ENCODE assay signal across 8 cellular contexts in genomic region chrX:132957211-132958085, GRCh38.
DNase-seq lines count a peak whose midpoint lies in the region; ATAC-seq lines count a peak whose summit lies in the region.

No MANE protein-coding gene starts in this region.

- H3K27me3 Mint-ChIP-seq in activated naive CD4-positive, alpha-beta T cell treated with anti-CD3 and anti-CD28 coated beads, Interleukin-2, amount 50 U/mL, for 24 hours = peaks cover 18% of the 10 kb centered on the region
- peaks cover 37 to 42% of the 10 kb centered on the region in 2 donors for H3K27me3 Mint-ChIP-seq in stimulated activated naive B cell treated with anti-CD40 and anti-IgM and Interleukin-4, amounts not matched to agents 10 μg/mL and 1 μg/mL and 100 μg/mL, for 72 hours

- no peak overlapping the region for H3K27ac ChIP-seq in iPS-18a (ENCODE audit: low read length)

- H3K27ac Mint-ChIP-seq in activated naive CD4-positive, alpha-beta T cell treated with anti-CD3 and anti-CD28 coated beads, Interleukin-2, amount 50 U/mL, for 24 hours = no peak overlapping the region
- H3K27ac Mint-ChIP-seq in stimulated activated naive B cell treated with anti-CD40 and anti-IgM and Interleukin-4, amounts not matched to agents 10 μg/mL and 1 μg/mL and 100 μg/mL, for 72 hours = no peak overlapping the region

- peaks cover 7% of the 10 kb centered on the region for H3K4me1 Mint-ChIP-seq in activated naive CD4-positive, alpha-beta T cell treated with anti-CD3 and anti-CD28 coated beads, Interleukin-2, amount 50 U/mL, for 24 hours
- peaks cover 5 to 17% of the 10 kb centered on the region in 2 donors for H3K4me1 Mint-ChIP-seq in stimulated activated naive B cell treated with anti-CD40 and anti-IgM and Interleukin-4, amounts not matched to agents 10 μg/mL and 1 μg/mL and 100 μg/mL, for 72 hours

- peaks cover 12% of the 10 kb centered on the region for H3K4me1 ChIP-seq in iPS-18a (ENCODE audit: control insufficient read depth, low read depth, low read length)

- peaks cover 5% of the 10 kb centered on the region for H3K9me3 ChIP-seq in iPS-18a (ENCODE audit: control insufficient read depth, low read depth, low read length)

- peak overlapping the region; percentile 59 for H3K4me3 ChIP-seq in iPS-18a (ENCODE audit: low read length)

- peaks cover 61% of the 10 kb centered on the region for H3K27me3 ChIP-seq in iPS-18a (ENCODE audit: control insufficient read depth, insufficient read depth, low read length)

- peak; percentile 55 for DNase-seq in NCI-H82 (lab: John Stamatoyannopoulos, UW)
- no peak for DNase-seq in NCI-H82 treated with DMSO at 0.1 percent for 48 hours (lab: John Stamatoyannopoulos, UW; ENCODE audit: unreplicated experiment)
- DNase-seq in stimulated activated naive B cell treated with anti-CD40 and anti-IgM and Interleukin-4, amounts not matched to agents 10 μg/mL and 1 μg/mL and 100 μg/mL, for 72 hours = no peak
- no peak for DNase-seq in NOMO-1 treated with dmso at 0.1 percent for 144 hours (lab: John Stamatoyannopoulos, UW; ENCODE audit: unreplicated experiment)
- no peak for DNase-seq in superior temporal gyrus (ENCODE audit: extremely low spot score)

- H3K36me3 Mint-ChIP-seq in activated naive CD4-positive, alpha-beta T cell treated with anti-CD3 and anti-CD28 coated beads, Interleukin-2, amount 50 U/mL, for 24 hours = no peaks in the 10 kb centered on the region
- H3K36me3 Mint-ChIP-seq in stimulated activated naive B cell treated with anti-CD40 and anti-IgM and Interleukin-4, amounts not matched to agents 10 μg/mL and 1 μg/mL and 100 μg/mL, for 72 hours = no peaks in the 10 kb centered on the region

- no peak for ATAC-seq in stimulated activated naive B cell treated with anti-CD40 and anti-IgM and Interleukin-4, amounts not matched to agents 10 μg/mL and 1 μg/mL and 100 μg/mL, for 72 hours (replicated peaks)
- no peak for ATAC-seq in GM18498 (IDR thresholded peaks at IDR 0.05; ENCODE audit: unreplicated experiment)

- peak overlapping the region; percentile 74 for H3K4me3 Mint-ChIP-seq in activated naive CD4-positive, alpha-beta T cell treated with anti-CD3 and anti-CD28 coated beads, Interleukin-2, amount 50 U/mL, for 24 hours
- peak overlapping the region; percentile 61 to 63 for H3K4me3 Mint-ChIP-seq in stimulated activated naive B cell treated with anti-CD40 and anti-IgM and Interleukin-4, amounts not matched to agents 10 μg/mL and 1 μg/mL and 100 μg/mL, for 72 hours

- no peaks in the 10 kb centered on the region for H3K9me3 Mint-ChIP-seq in activated naive CD4-positive, alpha-beta T cell treated with anti-CD3 and anti-CD28 coated beads, Interleukin-2, amount 50 U/mL, for 24 hours
- peaks cover 0 to 2% of the 10 kb centered on the region in 2 donors for H3K9me3 Mint-ChIP-seq in stimulated activated naive B cell treated with anti-CD40 and anti-IgM and Interleukin-4, amounts not matched to agents 10 μg/mL and 1 μg/mL and 100 μg/mL, for 72 hours

- peak overlapping the region; percentile 25 for H3K9ac ChIP-seq in iPS-18a (ENCODE audit: low read length)

- no peaks in the 10 kb centered on the region for H3K36me3 ChIP-seq in iPS-18a (ENCODE audit: control insufficient read depth, low read depth, low read length)
